ENCODE assay signal across 24 cellular contexts in the genomic region with DNA sequence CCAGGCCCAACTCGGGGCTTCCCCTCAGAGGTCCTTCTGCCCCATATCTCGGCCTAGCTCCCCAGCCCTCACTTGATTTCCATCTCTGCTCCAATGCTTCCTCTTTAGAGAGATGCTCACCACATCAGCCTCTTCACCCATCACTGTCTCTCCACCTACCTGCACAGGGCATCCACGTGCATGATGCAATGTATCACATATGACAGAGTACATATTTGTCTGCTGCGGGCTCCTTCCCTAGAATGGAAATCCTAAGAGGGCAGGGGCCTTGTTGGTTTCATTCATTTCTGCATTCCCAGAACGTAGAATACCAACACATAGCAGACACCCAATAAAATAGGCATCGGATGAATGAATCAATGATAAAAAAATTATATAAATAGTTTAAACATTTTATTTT.
DNase-seq lines count a peak whose midpoint lies in the region; ATAC-seq, FAIRE-seq and TF ChIP-seq lines count a peak whose summit lies in the region.
"Had no signal": no experiment of that assay in that cellular context is flagged by ENCODE, and none has a peak within 500 bp of the region (broad histone marks: within the 10 kb centered on the region; RNA-seq: fewer than 3 reads in every experiment).

No MANE protein-coding gene starts in this region.

- H4K8ac ChIP-seq in H1 (ENCODE audit: extremely low read depth, insufficient read depth, low read length): no peak overlapping the region

- no peak overlapping the region for H3K4me2 ChIP-seq in GM23338
- H3K4me2 ChIP-seq in H1 (ENCODE audit: insufficient read depth in 1 of 2, low read depth in 2 of 2, low read length in 2 of 2): no peak overlapping the region

- POLR2A ChIA-PET in H1 (lab: Charles Lee; ENCODE audit: partially characterized antibody): no interaction called here

- no peak overlapping the region for H3K4ac ChIP-seq in H1 (replicated peaks; ENCODE audit: insufficient read length, low read depth, low read length)

- H3K9me3 ChIP-seq in H1 (ENCODE audit: insufficient read depth in 2 of 2, low read depth in 1 of 2, low read length in 1 of 2) (no peaks in the 10 kb centered on the region), stomach smooth muscle (ENCODE audit: control insufficient read depth in 2 of 2, low read length in 2 of 2) (no peaks in the 10 kb centered on the region), spleen (no peaks in the 10 kb centered on the region)

- no peak overlapping the region; the same call in 1 of the 2 replicates for H2BK15ac ChIP-seq in H1 (ENCODE audit: low read length)

- H3K23me2 ChIP-seq in H1 (ENCODE audit: low read depth, low read length): no peaks in the 10 kb centered on the region

- H2BK5ac ChIP-seq in H1 (ENCODE audit: low read depth, low read length): 0 out of 2 replicates have a peak overlapping the region, but pooled peaks have one; percentile 16

- H3K27me3 ChIP-seq in GM23338 (ENCODE audit: insufficient read depth) (no peaks in the 10 kb centered on the region), H1 (replicated peaks in 1 of 4; ENCODE audit: control insufficient read depth in 3 of 4, extremely low read depth in 1 of 4, insufficient read depth in 3 of 4, low read length in 3 of 4) (no peaks in the 10 kb centered on the region), stomach smooth muscle (ENCODE audit: control insufficient read depth in 1 of 2, insufficient read depth in 2 of 2, low read length in 2 of 2) (no peaks in the 10 kb centered on the region), spleen (replicated peaks in 1 of 7) (peaks cover 0 to 9% (median 0%) of the 10 kb centered on the region in 7 donors)

- H3K27ac Mint-ChIP-seq in GM23338 (0 out of 2 replicates have a peak overlapping the region, but pooled peaks have one; percentile 40), osteocyte (ENCODE audit: unreplicated experiment) (peak overlapping the region; percentile 90)

- peak overlapping the region; percentile 63; the same call in 1 of the 2 replicates for H2BK12ac ChIP-seq in H1 (ENCODE audit: low read depth, low read length)

- CTCF ChIA-PET in H1 (lab: Charles Lee; ENCODE audit: partially characterized antibody): interaction anchor here (0.6 kb wide), 1 partner anchor 139 kb away, joined by 5 read pairs; no protein-coding TSS in a partner anchor

- no peak for TF ChIP-seq RAD21 in H1 (IDR thresholded peaks at IDR 0.05 in 1 of 2, conservative IDR thresholded peaks at IDR 0.05 in 1 of 2; ENCODE audit: low read depth in 2 of 2, low read length in 2 of 2)

- no peak for DNase-seq in GM23338 (ENCODE audit: low spot score)
- no peak for DNase-seq in H1 (ENCODE audit: low read depth in 1 of 2, low spot score in 2 of 2)
- DNase-seq in osteocyte (ENCODE audit: extremely low spot score, unreplicated experiment): no peak
- no peak for DNase-seq in spleen
- DNase-seq: DMS53; GDM1; KBM-7; MM.1S; NCI-H1092 treated with DMSO at 0.1 percent for 48 hours; NCI-H1436 treated with DMSO at 0.1 percent for 48 hours; NCI-H2029 treated with DMSO at 0.1 percent for 48 hours; NCI-H345; NCI-H524; NCI-H774; NK-92 treated with Interleukin-12 subunit alpha and Interleukin-12 subunit beta, amount 100 ng/mL, for 24 hours; SIG-M5 had no signal

- intact Hi-C loops in spleen (cut with DNase I; ENCODE audit: low total_unique reads): no loop called here

- H3K36me3 Mint-ChIP-seq in GM23338 (ENCODE audit: low read depth): no peaks in the 10 kb centered on the region; the same call in 2 of the 3 replicates
- no peaks in the 10 kb centered on the region for H3K36me3 Mint-ChIP-seq in osteocyte (ENCODE audit: unreplicated experiment)

- no peaks in the 10 kb centered on the region for H3K9me2 ChIP-seq in GM23338 (ENCODE audit: insufficient read depth)

- no peak for TF ChIP-seq EP300 in H1 (IDR thresholded peaks at IDR 0.05; ENCODE audit: borderline replicate concordance in 1 of 2, low read depth in 2 of 2, low read length in 2 of 2)

- no peak overlapping the region for H4K5ac ChIP-seq in H1 (ENCODE audit: insufficient read length, low read depth, low read length)

- no peak overlapping the region for H4K91ac ChIP-seq in H1 (replicated peaks; ENCODE audit: insufficient read length, low read length)

- H3K9ac ChIP-seq in H1 (replicated peaks in 1 of 4; ENCODE audit: extremely low read depth in 1 of 4, low read depth in 3 of 4, low read length in 3 of 4): no peak overlapping the region
- no peak overlapping the region for H3K9ac ChIP-seq in stomach smooth muscle (ENCODE audit: low read length in 2 of 2)

- no peaks in the 10 kb centered on the region for H3F3A ChIP-seq in GM23338 (replicated peaks; ENCODE audit: low read depth)

- H2AK5ac ChIP-seq in H1 (ENCODE audit: low read depth, low read length): no peak overlapping the region

- H3K27ac ChIP-seq in GM23338 (ENCODE audit: low read depth) (peak overlapping the region; percentile 63; the same call in 1 of the 2 replicates), H1 (ENCODE audit: low read depth, low read length) (no peak overlapping the region), stomach smooth muscle (ENCODE audit: low read length) (peak overlapping the region; percentile 96), spleen (no peak overlapping the region)
- H3K27ac ChIP-seq: C4-2B had no signal

- H3K4me3 ChIP-seq in GM23338: no peak overlapping the region
- H3K4me3 ChIP-seq in H1 (ENCODE audit: extremely low read depth in 1 of 4, insufficient read depth in 2 of 4, low read depth in 3 of 4, low read length in 4 of 4): no peak overlapping the region
- no peak overlapping the region for H3K4me3 ChIP-seq in stomach smooth muscle (ENCODE audit: low read length in 2 of 2)
- H3K4me3 ChIP-seq in spleen: no peak overlapping the region

- H3K56ac ChIP-seq in H1 (replicated peaks; ENCODE audit: insufficient read length, low read depth, low read length): no peak overlapping the region

- H3K23ac ChIP-seq in H1 (ENCODE audit: insufficient read length): no peak overlapping the region

- H3K4me1 ChIP-seq in GM23338 (ENCODE audit: insufficient read depth): peaks cover 13% of the 10 kb centered on the region
- H3K4me1 ChIP-seq in H1 (replicated peaks in 1 of 4; ENCODE audit: control insufficient read depth in 3 of 4, insufficient read depth in 4 of 4, low read length in 3 of 4): peaks cover 2 to 10% (median 5%) of the 10 kb centered on the region in 4 experiments; a peak in 5 of 7 replicates
- peaks cover 53% of the 10 kb centered on the region for H3K4me1 ChIP-seq in stomach smooth muscle (ENCODE audit: control insufficient read depth, insufficient read depth, low read length)
- H3K4me1 ChIP-seq in spleen: peaks cover 0 to 12% (median 0%) of the 10 kb centered on the region in 6 donors

- H3K18ac ChIP-seq in H1 (ENCODE audit: extremely low read depth, low read length): peak overlapping the region; percentile 32; the same call in 1 of the 2 replicates

- no peaks in the 10 kb centered on the region for H3K36me3 ChIP-seq in GM23338 (ENCODE audit: insufficient read depth)
- H3K36me3 ChIP-seq in H1 (ENCODE audit: control insufficient read depth in 2 of 4, insufficient read depth in 4 of 4, low read length in 3 of 4): no peaks in the 10 kb centered on the region
- no peaks in the 10 kb centered on the region for H3K36me3 ChIP-seq in stomach smooth muscle (ENCODE audit: control insufficient read depth in 2 of 2, insufficient read depth in 2 of 2, low read length in 2 of 2)
- no peaks in the 10 kb centered on the region for H3K36me3 ChIP-seq in spleen

- H3K4me1 Mint-ChIP-seq in GM23338 (peaks cover 29% of the 10 kb centered on the region), osteocyte (ENCODE audit: unreplicated experiment) (peaks cover 89% of the 10 kb centered on the region)

- no peak overlapping the region for H2BK20ac ChIP-seq in H1 (ENCODE audit: low read length)

- H2AFZ ChIP-seq in GM23338 (peak overlapping the region; percentile 10; the same call in 1 of the 2 replicates), H1 (ENCODE audit: low read length) (no peak overlapping the region)

- no peaks in the 10 kb centered on the region for H3K79me1 ChIP-seq in H1 (ENCODE audit: low read depth, low read length)

- no peak for ATAC-seq in GM23338
- no peak for ATAC-seq in HG03457 (IDR thresholded peaks at IDR 0.05; ENCODE audit: unreplicated experiment)
- no peak for ATAC-seq in HG03196 (IDR thresholded peaks at IDR 0.05; ENCODE audit: unreplicated experiment)
- ATAC-seq: SK-N-SH treated with all-trans-retinoic acid at 6 μM for 48 hours had no signal

- no peak for TF ChIP-seq POLR2A in H1 (IDR thresholded peaks at IDR 0.05; ENCODE audit: control extremely low read depth in 1 of 2, low read depth in 2 of 2, low read length in 2 of 2)
- no peak for TF ChIP-seq POLR2A in spleen (IDR thresholded peaks at IDR 0.05)

- H3K4me3 Mint-ChIP-seq in GM23338: no peak overlapping the region
- no peak overlapping the region for H3K4me3 Mint-ChIP-seq in osteocyte (ENCODE audit: unreplicated experiment)

- no peaks in the 10 kb centered on the region for H4K20me1 ChIP-seq in GM23338 (replicated peaks; ENCODE audit: insufficient read depth)
- H4K20me1 ChIP-seq in H1 (replicated peaks in 1 of 2; ENCODE audit: control insufficient read depth in 1 of 2, insufficient read depth in 2 of 2, low read length in 2 of 2): no peaks in the 10 kb centered on the region

- 86% methylated on average over 6 of the region's 6 CpGs; no CpG with 5 or more reads in 1 of the 2 experiments for WGBS in H1 (ENCODE audit: extremely low coverage in 1 of 2, insufficient coverage in 1 of 2, insufficient read length in 1 of 2, insufficient replicate concordance in 2 of 2, low coverage in 1 of 2, low lambda C conversion rate in 2 of 2, missing lambda C conversion rate in 1 of 2), 2 experiments
- 80 to 89% (median 82%) methylated on average over 6 of the region's 6 CpGs for WGBS in spleen, 5 donors

- no peak for FAIRE-seq in H1 (lab: Jason Lieb, UNC)
- FAIRE-seq: D721Med, GM18507, H54 had no signal

- H3K9me3 Mint-ChIP-seq in GM23338: no peaks in the 10 kb centered on the region; the same call in 2 of the 3 replicates
- no peaks in the 10 kb centered on the region for H3K9me3 Mint-ChIP-seq in osteocyte (ENCODE audit: unreplicated experiment)

- no peak overlapping the region for H3K14ac ChIP-seq in H1 (ENCODE audit: insufficient read length)

- TF ChIP-seq CTCF in GM23338 (conservative IDR thresholded peaks at IDR 0.05; ENCODE audit: low read depth in 2 of 2) (no peak), H1 (IDR thresholded peaks at IDR 0.05; ENCODE audit: control extremely low read depth in 1 of 3, insufficient read depth in 1 of 3, low read depth in 1 of 3, low read length in 3 of 3) (no peak), osteocyte (IDR thresholded peaks at IDR 0.05) (no peak), spleen (IDR thresholded peaks at IDR 0.05 in 8 of 11, conservative IDR thresholded peaks at IDR 0.05 in 3 of 11) (no peak)

- no peak overlapping the region for H2BK120ac ChIP-seq in H1 (replicated peaks; ENCODE audit: low read depth, low read length)

- no peaks in the 10 kb centered on the region for H3K79me2 ChIP-seq in GM23338 (replicated peaks; ENCODE audit: insufficient read depth)
- no peaks in the 10 kb centered on the region for H3K79me2 ChIP-seq in H1 (ENCODE audit: control insufficient read depth in 1 of 2, insufficient read depth in 2 of 2, low read length in 2 of 2)

- H3K27me3 Mint-ChIP-seq in GM23338 (ENCODE audit: insufficient read depth, low read depth, poor library complexity) (peaks cover 11% of the 10 kb centered on the region), osteocyte (ENCODE audit: unreplicated experiment) (no peaks in the 10 kb centered on the region)

Comparison
In these comparisons a context has a peak if more than half of its experiments do, and no peak if none do; other contexts are left out.
1. H3K27ac ChIP-seq: peak in GM23338 (single experiment) and stomach smooth muscle (single experiment); none in H1 (single experiment) and spleen (0 of 8).